8 cellular contexts compared by ENCODE assay signal in genomic region chr13:111216166-111216960, GRCh38.
A peak's percentile ranks its signal among the peaks of the same experiment; 100 is the strongest.
DNase-seq lines count a peak whose midpoint lies in the region; ATAC-seq, FAIRE-seq and TF ChIP-seq lines count a peak whose summit lies in the region.

No MANE protein-coding gene starts in this region.

- peaks cover 62% of the 10 kb centered on the region for H3K79me2 ChIP-seq in smooth muscle cell (ENCODE audit: low read depth)

- 77% methylated on average over 5 of the region's 15 CpGs for WGBS in A549 (ENCODE audit: missing lambda C conversion rate)
- 89% methylated on average over 15 of the region's 15 CpGs for WGBS in smooth muscle cell (ENCODE audit: low lambda C conversion rate)
- 93% methylated on average over 3 of the region's 15 CpGs; no CpG with 5 or more reads in 1 of the 2 donors for WGBS in gastroesophageal sphincter (ENCODE audit: low coverage in 1 of 2), 2 donors

- TF ChIP-seq CTCF in A549 (IDR thresholded peaks at IDR 0.05), result peak; percentile 39; the same call in 1 of the 3 replicates
- TF ChIP-seq CTCF in GM12872 (IDR thresholded peaks at IDR 0.05; ENCODE audit: insufficient read depth, low read depth, low read length), result peak; percentile 67
- TF ChIP-seq CTCF in smooth muscle cell (IDR thresholded peaks at IDR 0.05; ENCODE audit: borderline replicate concordance, insufficient read depth, poor library complexity, severe bottlenecking), result peak; percentile 37
- peak in 1 of 4 experiments; percentile 56 for TF ChIP-seq CTCF in gastroesophageal sphincter (IDR thresholded peaks at IDR 0.05)

- H2AFZ ChIP-seq in smooth muscle cell (ENCODE audit: low read depth), result no peak overlapping the region

- no peak overlapping the region for H3K27ac ChIP-seq in A549
- H3K27ac ChIP-seq in smooth muscle cell (ENCODE audit: low read depth), result no peak overlapping the region
- peak overlapping the region in 2 of 4 donors; percentile 4 to 37 for H3K27ac ChIP-seq in gastroesophageal sphincter

- POLR2A ChIA-PET in A549 (lab: Yijun Ruan, JAX), result no interaction called here

- no peaks in the 10 kb centered on the region for H3F3A ChIP-seq in smooth muscle cell (ENCODE audit: low read depth)

- peak; percentile 84 to 94 for ATAC-seq in A549
- no peak for ATAC-seq in gastroesophageal sphincter

- no peak overlapping the region for H3K4me2 ChIP-seq in A549
- H3K4me2 ChIP-seq in smooth muscle cell, result no peak overlapping the region

- H4K20me1 ChIP-seq in smooth muscle cell (ENCODE audit: low read depth), result peaks cover 89% of the 10 kb centered on the region

- peak; percentile 40 to 43 for TF ChIP-seq RAD21 in A549 (conservative IDR thresholded peaks at IDR 0.05 in 1 of 2, IDR thresholded peaks at IDR 0.05 in 1 of 2)

- TF ChIP-seq EP300 in A549 (IDR thresholded peaks at IDR 0.05) (no peak), gastroesophageal sphincter (IDR thresholded peaks at IDR 0.05) (no peak)

- H3K9me3 ChIP-seq in A549 (no peaks in the 10 kb centered on the region), smooth muscle cell (replicated peaks; ENCODE audit: low read depth) (no peaks in the 10 kb centered on the region), gastroesophageal sphincter (no peaks in the 10 kb centered on the region)

- H3K4me1 ChIP-seq in A549 (no peaks in the 10 kb centered on the region), smooth muscle cell (ENCODE audit: low read depth) (peaks cover 18% of the 10 kb centered on the region), gastroesophageal sphincter (peaks cover 0 to 66% (median 18%) of the 10 kb centered on the region in 3 donors)

- no peak for FAIRE-seq in A549 (lab: Jason Lieb, UNC)

- CTCF ChIA-PET in A549 (lab: Yijun Ruan, JAX), result interaction anchor here (0.5 to 1.8 kb wide), 13 partner anchors 9 to 272 kb away, joined by 3 to 7 read pairs (median 3); no protein-coding TSS in a partner anchor

- TF ChIP-seq POLR2A in A549 (IDR thresholded peaks at IDR 0.05; ENCODE audit: low read length), result no peak
- no peak for TF ChIP-seq POLR2A in gastroesophageal sphincter (IDR thresholded peaks at IDR 0.05)

- DNase-seq in A549 (ENCODE audit: low read depth in 1 of 2, low spot score in 1 of 2) (peak; percentile 20 to 36), NCI-H1092 treated with DMSO at 0.1 percent for 48 hours (lab: John Stamatoyannopoulos, UW) (peak; percentile 83), germinal center (ENCODE audit: low spot score) (peak; percentile 29), smooth muscle cell (lab: John Stamatoyannopoulos, UW; ENCODE audit: unreplicated experiment) (no peak), dedifferentiated amniotic fluid mesenchymal stem cell (ENCODE audit: extremely low spot score) (no peak)
- peak; percentile 57 for DNase-seq in activated T-cell treated with anti-CD3 and anti-CD28 coated beads, Interleukin-2, amount 50 U/mL, for 1 hour

- H3K27me3 ChIP-seq in smooth muscle cell (ENCODE audit: low read depth) (no peaks in the 10 kb centered on the region), gastroesophageal sphincter (no peaks in the 10 kb centered on the region)

- no peaks in the 10 kb centered on the region for H3K36me3 ChIP-seq in smooth muscle cell (ENCODE audit: low read depth)
- peaks cover 0 to 4% of the 10 kb centered on the region in 2 donors for H3K36me3 ChIP-seq in gastroesophageal sphincter

- no peak overlapping the region for H3K4me3 ChIP-seq in A549
- H3K4me3 ChIP-seq in smooth muscle cell, result no peak overlapping the region
- H3K4me3 ChIP-seq in gastroesophageal sphincter, result no peak overlapping the region

- H3K9ac ChIP-seq in smooth muscle cell (ENCODE audit: low read depth), result no peak overlapping the region

TF ChIP-seq in A549, 52 proteins besides CTCF, POLR2A, EP300 and RAD21:
- TF ChIP-seq SMC3 (IDR thresholded peaks at IDR 0.05), result peak; percentile 37; the same call in 1 of the 3 replicates
- TF ChIP-seq JUN (IDR thresholded peaks at IDR 0.05), result no peak

Comparison
In these comparisons a context has a peak if more than half of its experiments do, and no peak if none do; other contexts are left out.
1. DNase-seq: peak in A549 (2 of 2), NCI-H1092 treated with DMSO at 0.1 percent for 48 hours (single experiment), activated T-cell treated with anti-CD3 and anti-CD28 coated beads, Interleukin-2, amount 50 U/mL, for 1 hour (single experiment) and germinal center (single experiment); none in smooth muscle cell (single experiment) and dedifferentiated amniotic fluid mesenchymal stem cell (single experiment).